In genomic region chr16:89171216-89172170, GRCh38 we compare ENCODE assay signal across 7 cellular contexts. TPM values are rescaled to one million over a fixed set of nuclear protein-coding genes. Genes with fewer than 3 reads are reported as not detected.
A peak's percentile ranks its signal among the peaks of the same experiment; 100 is the strongest.
DNase-seq lines count a peak whose midpoint lies in the region; ATAC-seq and TF ChIP-seq lines count a peak whose summit lies in the region.

CDH15 (plus strand) TSS chr16:89171748; CDS start chr16:89171832, 84 bp downstream.

- H3K4me3 ChIP-seq in WERI-Rb-1 (ENCODE audit: low read depth, low read length) (peak within 1 kb of the TSS; percentile 33), mammary epithelial cell (replicated peaks in 1 of 3; ENCODE audit: insufficient read depth in 1 of 3, low read depth in 2 of 3, low read length in 3 of 3) (peak within 1 kb of the TSS in 2 of 3 experiments; percentile 23 to 42)

- ATAC-seq in GM18861 (IDR thresholded peaks at IDR 0.05; ENCODE audit: unreplicated experiment) = peak; percentile 65
- ATAC-seq in HG03103 (IDR thresholded peaks at IDR 0.05; ENCODE audit: low read depth, unreplicated experiment) = peak; percentile 91

- H3K27ac ChIP-seq in WERI-Rb-1 (no peak within 1 kb of the TSS), mammary epithelial cell (ENCODE audit: insufficient read depth, low read depth, low read length) (no peak within 1 kb of the TSS)

- TF ChIP-seq CTCF in WERI-Rb-1 (IDR thresholded peaks at IDR 0.05; ENCODE audit: low read depth, low read length) (no peak), mammary epithelial cell (conservative IDR thresholded peaks at IDR 0.05 in 1 of 2, IDR thresholded peaks at IDR 0.05 in 1 of 2; ENCODE audit: extremely low read depth in 1 of 2, insufficient read depth in 1 of 2, low read depth in 1 of 2, low read length in 2 of 2) (no peak)

- H4K20me1 ChIP-seq in mammary epithelial cell (ENCODE audit: insufficient read depth, low read length) = no peaks in the 10 kb centered on the region

- in situ Hi-C loops in mammary epithelial cell (cut with MboI; ENCODE audit: low sequenced_read_pairs in 2 of 2) = loop anchor here in 1 of 2 donors (25.0 kb wide), 1 partner anchor 359 kb away; the partner anchor contains the start of genes APRT and CDT1

- 32% methylated on average over 13 of the region's 74 CpGs for WGBS in mammary epithelial cell (ENCODE audit: low coverage, missing lambda C conversion rate)

- CTCF ChIA-PET in mammary epithelial cell (lab: Charles Lee; ENCODE audit: low non-redundant PET) = no interaction called here

- H3K79me2 ChIP-seq in mammary epithelial cell (ENCODE audit: insufficient read depth, low read length) = no peaks in the 10 kb centered on the region

- intact Hi-C loops in mammary epithelial cell (cut with micrococcal nuclease) = loop anchor here (1.0 to 5.0 kb wide), 3 partner anchors 45 to 729 kb away; partner anchors contain the start of gene SPG7

- H3K9me3 ChIP-seq in WERI-Rb-1 (ENCODE audit: severe bottlenecking) = no peaks in the 10 kb centered on the region
- no peaks in the 10 kb centered on the region for H3K9me3 ChIP-seq in mammary epithelial cell (replicated peaks; ENCODE audit: insufficient read depth, low read length)

- H3K27me3 ChIP-seq in WERI-Rb-1 (ENCODE audit: insufficient read depth, low read depth, severe bottlenecking) (no peaks in the 10 kb centered on the region), mammary epithelial cell (ENCODE audit: insufficient read depth, low read length) (no peaks in the 10 kb centered on the region)

- H3K36me3 ChIP-seq in WERI-Rb-1 (no peaks in the 10 kb centered on the region), mammary epithelial cell (ENCODE audit: insufficient read depth, low read length) (no peaks in the 10 kb centered on the region)

- peak within 1 kb of the TSS; percentile 32 for H2AFZ ChIP-seq in mammary epithelial cell (ENCODE audit: low read depth, low read length)

- dilution Hi-C loops in mammary epithelial cell (cut with HindIII; ENCODE audit: low sequenced_read_pairs) = loop anchor here (5.0 kb wide), 1 partner anchor 124 kb away; no protein-coding TSS in a partner anchor

- peaks cover 26% of the 10 kb centered on the region for H3K4me1 ChIP-seq in mammary epithelial cell (ENCODE audit: insufficient read depth, low read length)

- DNase-seq in NCI-H2171 (lab: John Stamatoyannopoulos, UW) (peak; percentile 95), WERI-Rb-1 (peak; percentile 94), mammary epithelial cell (peak; percentile 92), inferior parietal cortex (ENCODE audit: extremely low spot score) (peak; percentile 63), smooth muscle cell of the brain vasculature (ENCODE audit: low read depth, low spot score) (peak; percentile 36)

- H3K4me2 ChIP-seq in mammary epithelial cell (ENCODE audit: insufficient read depth, low read depth, low read length) = peak within 1 kb of the TSS; percentile 91

- BruUV-seq in mammary epithelial cell (replicated peaks; lab: Mats Ljungman, UMichigan) = no TSS peak

- H3K9ac ChIP-seq in mammary epithelial cell (ENCODE audit: insufficient read depth, low read length) = no peak within 1 kb of the TSS

RNA-seq across cellular contexts. Expression of gene CDH15, which starts in this region (rescaled TPM):
- total RNA-seq in mammary epithelial cell = under 1 TPM; 0.14 to 0.33 TPM
- polyA plus RNA-seq in mammary epithelial cell = not detected
- polyA minus RNA-seq in mammary epithelial cell = not detected

Comparison
In these comparisons a context has a peak if more than half of its experiments do, and no peak if none do; other contexts are left out.
1. Peak in DNase-seq, H3K4me3 ChIP-seq and H3K4me2 ChIP-seq in mammary epithelial cell; RNA of the gene not detected or under 1 TPM.
2. DNase-seq: peak in every context shown above with its lines; median percentile 95 in NCI-H2171; 94 in WERI-Rb-1; 92 in mammary epithelial cell; 63 in inferior parietal cortex; 36 in smooth muscle cell of the brain vasculature.